ENCODE assay signal across 8 cellular contexts in genomic region chr7:121395961-121396757, GRCh38. TPM values are rescaled to one million over a fixed set of nuclear protein-coding genes. Genes with fewer than 3 reads are reported as not detected.
DNase-seq lines count a peak whose midpoint lies in the region; ATAC-seq and TF ChIP-seq lines count a peak whose summit lies in the region.

FAM3C (minus strand) TSS chr7:121396308; CDS start chr7:121382969, 13,339 bp downstream.

- peak within 1 kb of the TSS; percentile 97 for H3K4me3 ChIP-seq in right cardiac atrium (ENCODE audit: low read length)
- H3K4me3 ChIP-seq in vagina = peak within 1 kb of the TSS; percentile 62 to 86

- no peaks in the 10 kb centered on the region for H3K36me3 ChIP-seq in vagina

- no peaks in the 10 kb centered on the region for H3K9me3 ChIP-seq in T-helper 17 cell (ENCODE audit: control insufficient read depth, low read length, poor library complexity, severe bottlenecking)
- H3K9me3 ChIP-seq in right cardiac atrium (ENCODE audit: control insufficient read depth, low read length) = no peaks in the 10 kb centered on the region
- no peaks in the 10 kb centered on the region for H3K9me3 ChIP-seq in vagina

- H3K4me1 Mint-ChIP-seq in T-helper 17 cell = peaks cover 15% of the 10 kb centered on the region

- H3K27me3 Mint-ChIP-seq in T-helper 17 cell = no peaks in the 10 kb centered on the region

- H3K27me3 ChIP-seq in right cardiac atrium (ENCODE audit: control insufficient read depth, insufficient read depth) (no peaks in the 10 kb centered on the region), vagina (no peaks in the 10 kb centered on the region)

- under 1% methylated on average over 84 of the region's 85 CpGs for WGBS in right cardiac atrium

- intact Hi-C loops in right cardiac atrium (cut with DNase I) = no loop called here
- intact Hi-C loops in vagina (cut with DNase I) = no loop called here

- H3K4me3 Mint-ChIP-seq in T-helper 17 cell = peak within 1 kb of the TSS; percentile 90

- H3K36me3 Mint-ChIP-seq in T-helper 17 cell (ENCODE audit: low read depth) = no peaks in the 10 kb centered on the region

- TF ChIP-seq CTCF in GM13977 (IDR thresholded peaks at IDR 0.05; ENCODE audit: extremely low read depth, insufficient read depth, missing control alignments) (peak; percentile 90), vagina (IDR thresholded peaks at IDR 0.05) (peak; percentile 79 to 97 (median 80))

- DNase-seq in GM13977 (ENCODE audit: low spot score) (peak; percentile 93), NCI-H146 treated with DMSO at 0.1 percent for 48 hours (lab: John Stamatoyannopoulos, UW; ENCODE audit: unreplicated experiment) (peak; percentile 86), T-helper 17 cell (peak; percentile 67 to 77 (median 73)), right cardiac atrium (peak; percentile 96 to 98 (median 97)), putamen (ENCODE audit: low spot score) (peak; percentile 90), vagina (ENCODE audit: extremely low spot score in 2 of 2) (no peak)

- in situ Hi-C loops in GM13977 (cut with MboI; ENCODE audit: low pct_unique_long_range_greater_than_20kb, low sequenced_read_pairs, unreplicated experiment) = no loop called here

- H3K27ac Mint-ChIP-seq in T-helper 17 cell = peak within 1 kb of the TSS; percentile 51

- H3K27ac ChIP-seq in angular gyrus (ENCODE audit: low read depth, low read length) = peak within 1 kb of the TSS; percentile 77
- peak within 1 kb of the TSS; percentile 74 for H3K27ac ChIP-seq in right cardiac atrium (ENCODE audit: low read length)
- peak within 1 kb of the TSS; percentile 88 for H3K27ac ChIP-seq in vagina

- ATAC-seq in HG02852 (IDR thresholded peaks at IDR 0.05; ENCODE audit: unreplicated experiment) = peak; percentile 79
- peak; percentile 89 for ATAC-seq in T-helper 17 cell
- ATAC-seq in right cardiac atrium = peak; percentile 99

- H3K4me1 ChIP-seq in right cardiac atrium (ENCODE audit: control insufficient read depth, insufficient read depth, low read length) (no peaks in the 10 kb centered on the region), vagina (peaks cover 18% of the 10 kb centered on the region)

- TF ChIP-seq POLR2A in vagina (IDR thresholded peaks at IDR 0.05) = peak in 1 of 2 donors; percentile 55

RNA-seq across cellular contexts. Expression of gene FAM3C, which starts in this region (rescaled TPM):
- total RNA-seq in T-helper 17 cell (10 to 100 TPM; 10.6 to 16.6 TPM), right cardiac atrium (10 to 100 TPM; 60.4 to 69.6 (median 60.8) TPM), vagina (36.1 TPM)
- polyA plus RNA-seq in right cardiac atrium = 45.5 TPM

Comparison
In these comparisons a context has a peak if more than half of its experiments do, and no peak if none do; other contexts are left out.
1. DNase-seq: peak in GM13977 (single experiment), NCI-H146 treated with DMSO at 0.1 percent for 48 hours (single experiment), T-helper 17 cell (3 of 3), right cardiac atrium (3 of 3) and putamen (single experiment); none in vagina (0 of 2).
2. Peak in every context shown above with its lines, with median percentiles within 50 percentile points of each other: ATAC-seq and H3K27ac ChIP-seq.